ENCODE assay signal across 29 cellular contexts in genomic region chr13:43365042-43365344, GRCh38.
A peak's percentile ranks its signal among the peaks of the same experiment; 100 is the strongest.
DNase-seq lines count a peak whose midpoint lies in the region; FAIRE-seq and TF ChIP-seq lines count a peak whose summit lies in the region.
"Had no signal": no experiment of that assay in that cellular context is flagged by ENCODE, and none has a peak within 500 bp of the region (broad histone marks: within the 10 kb centered on the region; RNA-seq: fewer than 3 reads in every experiment).

No MANE protein-coding gene starts in this region.

- no peak overlapping the region for H3K27ac Mint-ChIP-seq in CD4-positive, alpha-beta memory T cell
- H3K27ac Mint-ChIP-seq: activated B cell treated with CpG ODN at 0.5 μM for 24 hours; activated CD4-positive, alpha-beta memory T cell treated with anti-CD3 and anti-CD28 coated beads for 36 hours; effector memory CD8-positive, alpha-beta T cell had no signal

- TF ChIP-seq POLR2A in H1 (IDR thresholded peaks at IDR 0.05; ENCODE audit: control extremely low read depth in 1 of 2, low read depth in 2 of 2, low read length in 2 of 2) (no peak), GM12891 (IDR thresholded peaks at IDR 0.05; ENCODE audit: low read depth, low read length) (no peak)

- no peaks in the 10 kb centered on the region for H3K23me2 ChIP-seq in H1 (ENCODE audit: low read depth, low read length)

- no peak overlapping the region for H3K4ac ChIP-seq in H1 (replicated peaks; ENCODE audit: insufficient read length, low read depth, low read length)

- no peak overlapping the region for H4K91ac ChIP-seq in H1 (replicated peaks; ENCODE audit: insufficient read length, low read length)

- H2BK15ac ChIP-seq in H1 (ENCODE audit: low read length): no peak overlapping the region; the same call in 1 of the 2 replicates

- POLR2A ChIA-PET in H1 (lab: Charles Lee; ENCODE audit: partially characterized antibody): no interaction called here
- POLR2A ChIA-PET in CD4-positive, alpha-beta memory T cell (lab: Charles Lee; ENCODE audit: partially characterized antibody): no interaction called here

- in situ Hi-C loops in GM23248 (cut with MboI): no loop called here

- intact Hi-C loops in CD4-positive, alpha-beta memory T cell (cut with micrococcal nuclease): no loop called here

- H3K4me3 ChIP-seq in GM23248 (no peak overlapping the region), H1 (ENCODE audit: extremely low read depth in 1 of 4, insufficient read depth in 2 of 4, low read depth in 3 of 4, low read length in 4 of 4) (no peak overlapping the region), mesodermal cell (ENCODE audit: extremely low read depth, insufficient read depth, low read length, poor library complexity, severe bottlenecking) (no peak overlapping the region), skeletal muscle satellite cell (ENCODE audit: low read length) (no peak overlapping the region)
- no peak overlapping the region for H3K4me3 ChIP-seq in CD4-positive, alpha-beta memory T cell (ENCODE audit: low read length in 2 of 2)
- H3K4me3 ChIP-seq: upper lobe of left lung had no signal

- no peak overlapping the region for H2BK5ac ChIP-seq in H1 (ENCODE audit: low read depth, low read length)

- CTCF ChIA-PET in H1 (lab: Charles Lee; ENCODE audit: partially characterized antibody): no interaction called here
- CTCF ChIA-PET in CD4-positive, alpha-beta memory T cell (lab: Charles Lee; ENCODE audit: partially characterized antibody): no interaction called here

- no peak overlapping the region for H3K27ac ChIP-seq in GM23248
- H3K27ac ChIP-seq in H1 (ENCODE audit: low read depth, low read length): no peak overlapping the region
- peak overlapping the region; percentile 83 for H3K27ac ChIP-seq in mesodermal cell (ENCODE audit: low read depth, low read length, severe bottlenecking)
- no peak overlapping the region for H3K27ac ChIP-seq in CD4-positive, alpha-beta memory T cell (ENCODE audit: low read depth, low read length)
- H3K27ac ChIP-seq: coronary artery, upper lobe of left lung had no signal

- no peak overlapping the region for H2BK20ac ChIP-seq in H1 (ENCODE audit: low read length)

- H3F3A ChIP-seq in GM23248 (ENCODE audit: insufficient read depth): peaks cover 32% of the 10 kb centered on the region

- 74 to 89% methylated on average over 3 of the region's 3 CpGs for WGBS in GM23248 (ENCODE audit: low coverage in 1 of 2, low lambda C conversion rate in 2 of 2, missing lambda C conversion rate in 2 of 2), 2 experiments
- 51% methylated on average over 3 of the region's 3 CpGs; no CpG with 5 or more reads in 1 of the 2 experiments for WGBS in H1 (ENCODE audit: extremely low coverage in 1 of 2, insufficient coverage in 1 of 2, insufficient read length in 1 of 2, insufficient replicate concordance in 2 of 2, low coverage in 1 of 2, low lambda C conversion rate in 2 of 2, missing lambda C conversion rate in 1 of 2), 2 experiments
- 20 to 70% methylated on average over 1 to 3 of the region's 3 CpGs for WGBS in mesodermal cell (ENCODE audit: insufficient coverage in 2 of 2), 2 experiments

- TF ChIP-seq RAD21 in H1 (IDR thresholded peaks at IDR 0.05 in 1 of 2, conservative IDR thresholded peaks at IDR 0.05 in 1 of 2; ENCODE audit: low read depth in 2 of 2, low read length in 2 of 2): no peak

- H3K4me3 Mint-ChIP-seq in CD4-positive, alpha-beta memory T cell: no peak overlapping the region
- H3K4me3 Mint-ChIP-seq: activated B cell treated with CpG ODN at 0.5 μM for 24 hours; activated CD4-positive, alpha-beta memory T cell treated with anti-CD3 and anti-CD28 coated beads for 36 hours; effector memory CD8-positive, alpha-beta T cell had no signal

- H4K20me1 ChIP-seq in GM23248 (ENCODE audit: insufficient read depth) (no peaks in the 10 kb centered on the region), H1 (replicated peaks in 1 of 2; ENCODE audit: control insufficient read depth in 1 of 2, insufficient read depth in 2 of 2, low read length in 2 of 2) (no peaks in the 10 kb centered on the region)

- H2AFZ ChIP-seq in GM23248 (peak overlapping the region; percentile 74; the same call in 1 of the 2 replicates), H1 (ENCODE audit: low read length) (no peak overlapping the region)

- no peaks in the 10 kb centered on the region for H3K27me3 ChIP-seq in GM23248 (replicated peaks; ENCODE audit: insufficient read depth)
- no peaks in the 10 kb centered on the region for H3K27me3 ChIP-seq in H1 (replicated peaks in 1 of 4; ENCODE audit: control insufficient read depth in 3 of 4, extremely low read depth in 1 of 4, insufficient read depth in 3 of 4, low read length in 3 of 4)
- no peaks in the 10 kb centered on the region for H3K27me3 ChIP-seq in skeletal muscle satellite cell (ENCODE audit: control insufficient read depth, insufficient read depth, low read length)
- H3K27me3 ChIP-seq in CD4-positive, alpha-beta memory T cell (ENCODE audit: insufficient read depth, low read length): no peaks in the 10 kb centered on the region
- H3K27me3 ChIP-seq: upper lobe of left lung had no signal

- H3K4me1 Mint-ChIP-seq in CD4-positive, alpha-beta memory T cell: peaks cover 17 to 29% (median 23%) of the 10 kb centered on the region in 4 donors

- H3K36me3 Mint-ChIP-seq in CD4-positive, alpha-beta memory T cell: peaks cover 0 to 2% of the 10 kb centered on the region in 2 donors
- H3K36me3 Mint-ChIP-seq: activated CD4-positive, alpha-beta memory T cell treated with anti-CD3 and anti-CD28 coated beads for 36 hours had no signal

- H3K23ac ChIP-seq in H1 (ENCODE audit: insufficient read length): no peak overlapping the region

- no peak overlapping the region for H3K18ac ChIP-seq in H1 (ENCODE audit: extremely low read depth, low read length)

- H3K14ac ChIP-seq in H1 (ENCODE audit: insufficient read length): no peak overlapping the region

- H3K79me1 ChIP-seq in H1 (ENCODE audit: low read depth, low read length): no peaks in the 10 kb centered on the region

- H3K36me3 ChIP-seq in GM23248 (ENCODE audit: low read depth) (no peaks in the 10 kb centered on the region), H1 (ENCODE audit: control insufficient read depth in 2 of 4, insufficient read depth in 4 of 4, low read length in 3 of 4) (no peaks in the 10 kb centered on the region), mesodermal cell (ENCODE audit: control insufficient read depth, insufficient read depth, low read length) (no peaks in the 10 kb centered on the region), skeletal muscle satellite cell (ENCODE audit: insufficient read depth, low read length) (no peaks in the 10 kb centered on the region)
- no peaks in the 10 kb centered on the region for H3K36me3 ChIP-seq in CD4-positive, alpha-beta memory T cell (ENCODE audit: insufficient read depth, low read length)
- H3K36me3 ChIP-seq: upper lobe of left lung had no signal

- H3K9ac ChIP-seq in GM23248 (peak overlapping the region; percentile 65; the same call in 1 of the 2 replicates), H1 (replicated peaks in 1 of 4; ENCODE audit: extremely low read depth in 1 of 4, low read depth in 3 of 4, low read length in 3 of 4) (no peak overlapping the region), skeletal muscle satellite cell (ENCODE audit: low read depth, low read length) (peak overlapping the region; percentile 70)

- no peak overlapping the region for H4K5ac ChIP-seq in H1 (ENCODE audit: insufficient read length, low read depth, low read length)

- H2BK12ac ChIP-seq in H1 (ENCODE audit: low read depth, low read length): 0 out of 2 replicates have a peak overlapping the region, but pooled peaks have one; percentile 31

- TF ChIP-seq CTCF in H1 (IDR thresholded peaks at IDR 0.05; ENCODE audit: control extremely low read depth in 1 of 3, insufficient read depth in 1 of 3, low read depth in 1 of 3, low read length in 3 of 3): no peak

- TF ChIP-seq EP300 in H1 (IDR thresholded peaks at IDR 0.05; ENCODE audit: borderline replicate concordance in 1 of 2, low read depth in 2 of 2, low read length in 2 of 2): no peak

- H3K9me2 ChIP-seq in GM23248 (ENCODE audit: insufficient read depth): no peaks in the 10 kb centered on the region

- H3K4me1 ChIP-seq in GM23248 (ENCODE audit: insufficient read depth) (peaks cover 38% of the 10 kb centered on the region), H1 (replicated peaks in 1 of 4; ENCODE audit: control insufficient read depth in 3 of 4, insufficient read depth in 4 of 4, low read length in 3 of 4) (peaks cover 2 to 12% (median 8%) of the 10 kb centered on the region in 4 experiments; a peak in 5 of 7 replicates), mesodermal cell (ENCODE audit: control insufficient read depth, insufficient read depth, low read length, poor library complexity, severe bottlenecking) (peaks cover 32% of the 10 kb centered on the region), skeletal muscle satellite cell (ENCODE audit: control insufficient read depth, insufficient read depth, low read length) (peaks cover 30% of the 10 kb centered on the region)
- peaks cover 16% of the 10 kb centered on the region for H3K4me1 ChIP-seq in CD4-positive, alpha-beta memory T cell (ENCODE audit: insufficient read depth, low read length)

- H2AK5ac ChIP-seq in H1 (ENCODE audit: low read depth, low read length): no peak overlapping the region

- no peak overlapping the region for H4K8ac ChIP-seq in H1 (ENCODE audit: extremely low read depth, insufficient read depth, low read length)

- no peak for DNase-seq in GM23248
- DNase-seq in H1 (ENCODE audit: low read depth in 1 of 2, low spot score in 2 of 2): no peak
- DNase-seq in GM12891 (ENCODE audit: insufficient read length, low spot score): no peak
- no peak for DNase-seq in RKO (ENCODE audit: low spot score)
- no peak for DNase-seq in NCI-H2171 (lab: John Stamatoyannopoulos, UW)
- DNase-seq in CD4-positive, alpha-beta memory T cell: no peak
- DNase-seq: ACHN; activated B cell treated with CpG ODN at 0.5 μM for 24 hours; activated CD4-positive, alpha-beta memory T cell treated with anti-CD3 and anti-CD28 coated beads for 36 hours; activated CD8-positive, alpha-beta memory T cell treated with anti-CD3 and anti-CD28 coated beads, Interleukin-2, amount 50 U/mL, for 4 hours; activated naive CD4-positive, alpha-beta T cell treated with anti-CD3 and anti-CD28 coated beads, Interleukin-2, amount 50 U/mL, for 16 hours; Caco-2; DMS79; effector memory CD8-positive, alpha-beta T cell; GDM1; NCI-H1105; NCI-H1930; NCI-H524 treated with DMSO at 0.1 percent for 48 hours; NK-92 treated with Interleukin-12 subunit alpha and Interleukin-12 subunit beta, amount 100 ng/mL, for 24 hours; PC-3; Right ventricle myocardium superior; stimulated activated CD4-positive, alpha-beta T cell treated with anti-CD3 and anti-CD28 coated beads, Interleukin-15, amount 100 ng/mL, for 24 hours; stimulated activated naive CD8-positive, alpha-beta T cell treated with anti-CD3 and anti-CD28 coated beads, Interleukin-15, Interleukin-2, amounts not matched to agents 100 U/mL and 50 U/mL, for 24 hours; T1000 had no signal

- no peak overlapping the region for H3K56ac ChIP-seq in H1 (replicated peaks; ENCODE audit: insufficient read length, low read depth, low read length)

- H3K79me2 ChIP-seq in GM23248 (ENCODE audit: insufficient read depth) (no peaks in the 10 kb centered on the region), H1 (ENCODE audit: control insufficient read depth in 1 of 2, insufficient read depth in 2 of 2, low read length in 2 of 2) (no peaks in the 10 kb centered on the region)

- H3K4me2 ChIP-seq in GM23248 (ENCODE audit: unreplicated experiment) (peak overlapping the region; percentile 77), H1 (ENCODE audit: insufficient read depth in 1 of 2, low read depth in 2 of 2, low read length in 2 of 2) (no peak overlapping the region), skeletal muscle satellite cell (ENCODE audit: low read length) (peak overlapping the region; percentile 80)

- H3K9me3 ChIP-seq in GM23248 (ENCODE audit: low read depth) (no peaks in the 10 kb centered on the region), H1 (ENCODE audit: insufficient read depth in 2 of 2, low read depth in 1 of 2, low read length in 1 of 2) (no peaks in the 10 kb centered on the region; a peak in 1 of 4 replicates), mesodermal cell (ENCODE audit: control insufficient read depth, low read length) (no peaks in the 10 kb centered on the region), skeletal muscle satellite cell (replicated peaks; ENCODE audit: low read length) (no peaks in the 10 kb centered on the region)
- no peaks in the 10 kb centered on the region for H3K9me3 ChIP-seq in CD4-positive, alpha-beta memory T cell (ENCODE audit: control insufficient read depth in 1 of 2, low read length in 2 of 2)
- H3K9me3 ChIP-seq: Caco-2, upper lobe of left lung had no signal

- FAIRE-seq in H1 (lab: Jason Lieb, UNC): no peak
- no peak for FAIRE-seq in GM12891 (lab: Jason Lieb, UNC)
- FAIRE-seq: islet of Langerhans had no signal

- H3K9me3 Mint-ChIP-seq in CD4-positive, alpha-beta memory T cell: no peaks in the 10 kb centered on the region
- H3K9me3 Mint-ChIP-seq: activated B cell treated with CpG ODN at 0.5 μM for 24 hours; activated CD4-positive, alpha-beta memory T cell treated with anti-CD3 and anti-CD28 coated beads for 36 hours; effector memory CD8-positive, alpha-beta T cell had no signal

- H2BK120ac ChIP-seq in H1 (replicated peaks; ENCODE audit: low read depth, low read length): no peak overlapping the region

- H3K27me3 Mint-ChIP-seq in CD4-positive, alpha-beta memory T cell: no peaks in the 10 kb centered on the region
- H3K27me3 Mint-ChIP-seq: activated B cell treated with CpG ODN at 0.5 μM for 24 hours; activated CD4-positive, alpha-beta memory T cell treated with anti-CD3 and anti-CD28 coated beads for 36 hours; effector memory CD8-positive, alpha-beta T cell had no signal

Comparison
In these comparisons a context has a peak if more than half of its experiments do, and no peak if none do; other contexts are left out.
1. H3K4me2 ChIP-seq: peak in GM23248 (single experiment) and skeletal muscle satellite cell (single experiment); none in H1 (0 of 2).
2. H3K9ac ChIP-seq: peak in GM23248 (single experiment) and skeletal muscle satellite cell (single experiment); none in H1 (0 of 4).